8 cellular contexts compared by ENCODE assay signal in the genomic region with DNA sequence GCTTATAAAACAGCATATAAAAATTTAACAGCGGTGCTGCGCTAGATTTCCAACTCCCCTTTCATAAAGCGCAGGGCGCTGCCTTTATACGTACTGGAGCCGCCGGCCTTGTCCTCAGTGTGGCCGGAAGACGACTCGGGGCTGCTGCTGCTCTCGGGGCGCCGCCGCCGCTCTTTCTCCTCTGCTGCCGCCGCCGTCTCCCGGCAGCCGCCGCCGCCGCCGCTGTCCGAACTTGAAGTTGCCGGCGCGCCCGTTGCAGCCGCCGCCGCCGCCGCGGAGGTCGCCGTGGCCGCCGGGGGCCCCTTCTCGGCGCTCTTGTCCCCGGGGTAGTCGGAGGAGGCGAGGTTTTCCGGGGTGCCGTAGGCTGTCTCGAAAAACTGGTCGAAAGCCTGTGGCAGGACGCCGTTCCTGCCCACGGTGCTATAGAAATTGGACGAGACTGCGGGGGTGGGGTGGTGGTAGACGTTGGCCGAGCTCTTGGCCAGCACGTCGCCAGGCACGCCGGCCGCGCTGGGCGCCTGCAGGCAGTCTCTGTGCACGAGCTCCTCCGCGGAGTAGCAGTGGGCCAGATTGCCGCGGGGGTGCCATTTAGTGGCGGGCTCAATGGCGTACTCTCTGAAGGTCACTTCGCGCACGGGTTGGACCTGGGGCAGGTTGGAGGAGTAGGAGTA. TPM values are rescaled to one million over a fixed set of nuclear protein-coding genes. Genes with fewer than 3 reads are reported as not detected.
DNase-seq lines count a peak whose midpoint lies in the region; ATAC-seq and TF ChIP-seq lines count a peak whose summit lies in the region.

No MANE protein-coding gene starts in this region.

- CTCF ChIA-PET in Calu3 (lab: Charles Lee): interaction anchor here (0.6 to 1.5 kb wide), 5 partner anchors 12 to 877 kb away, joined by 3 to 8 read pairs (median 4); no protein-coding TSS in a partner anchor

- peaks cover 8% of the 10 kb centered on the region; the same call in 1 of the 2 replicates for H3F3A ChIP-seq in Loucy (ENCODE audit: low read depth)

- H3K27me3 ChIP-seq in Loucy (ENCODE audit: insufficient read depth, low read length, poor library complexity, severe bottlenecking) (peaks cover 32% of the 10 kb centered on the region), left lung (peaks cover 99 to 100% of the 10 kb centered on the region in 2 donors)

- no peaks in the 10 kb centered on the region for H3K9me3 Mint-ChIP-seq in Calu3 (ENCODE audit: low read depth, unreplicated experiment)
- no peaks in the 10 kb centered on the region for H3K9me3 Mint-ChIP-seq in activated naive CD8-positive, alpha-beta T cell (ENCODE audit: low read depth)
- no peaks in the 10 kb centered on the region for H3K9me3 Mint-ChIP-seq in type B pancreatic cell

- peaks cover 48% of the 10 kb centered on the region for H4K20me1 ChIP-seq in Loucy (ENCODE audit: insufficient read depth, low read length, poor library complexity, severe bottlenecking)

- H3K79me2 ChIP-seq in Loucy (ENCODE audit: insufficient read depth, low read length): peaks cover 100% of the 10 kb centered on the region

- H3K27me3 Mint-ChIP-seq in Calu3 (ENCODE audit: unreplicated experiment) (peaks cover 51% of the 10 kb centered on the region), type B pancreatic cell (peaks cover 99% of the 10 kb centered on the region)
- H3K27me3 Mint-ChIP-seq in activated naive CD8-positive, alpha-beta T cell: peaks cover 44% of the 10 kb centered on the region

- ATAC-seq in left lung (no peak), GM18498 (IDR thresholded peaks at IDR 0.05; ENCODE audit: unreplicated experiment) (no peak)

- H3K36me3 ChIP-seq in Loucy (ENCODE audit: insufficient read depth, low read length): no peaks in the 10 kb centered on the region
- no peaks in the 10 kb centered on the region for H3K36me3 ChIP-seq in left lung

- H3K4me1 ChIP-seq in Loucy (ENCODE audit: insufficient read depth, low read length, poor library complexity, severe bottlenecking): peaks cover 53% of the 10 kb centered on the region
- peaks cover 12 to 57% of the 10 kb centered on the region in 2 donors for H3K4me1 ChIP-seq in left lung

- TF ChIP-seq CTCF in Calu3 (IDR thresholded peaks at IDR 0.05; ENCODE audit: unreplicated experiment): no peak
- no peak for TF ChIP-seq CTCF in Loucy (conservative IDR thresholded peaks at IDR 0.05; ENCODE audit: low read length)
- no peak for TF ChIP-seq CTCF in left lung (IDR thresholded peaks at IDR 0.05)
- no peak for TF ChIP-seq CTCF in type B pancreatic cell (conservative IDR thresholded peaks at IDR 0.05)

- BruUV-seq in Calu3 (replicated peaks; lab: Mats Ljungman, UMichigan): no TSS peak

- H3K27ac Mint-ChIP-seq in Calu3 (ENCODE audit: unreplicated experiment): no peak overlapping the region
- no peak overlapping the region for H3K27ac Mint-ChIP-seq in activated naive CD8-positive, alpha-beta T cell
- peak overlapping the region; percentile 51 for H3K27ac Mint-ChIP-seq in type B pancreatic cell

- peak overlapping the region; percentile 99 for H3K9ac ChIP-seq in Loucy (ENCODE audit: low read depth, low read length, poor library complexity, severe bottlenecking)

- intact Hi-C loops in Calu3 (cut with micrococcal nuclease; ENCODE audit: unreplicated experiment) (no loop called here), left lung (cut with DNase I) (no loop called here)

- no peak overlapping the region for H2AFZ ChIP-seq in Loucy (ENCODE audit: low read length)

- peak overlapping the region; percentile 74 for H3K4me3 Mint-ChIP-seq in Calu3 (ENCODE audit: low read depth, unreplicated experiment)
- peak overlapping the region; percentile 80 for H3K4me3 Mint-ChIP-seq in activated naive CD8-positive, alpha-beta T cell
- peak overlapping the region; percentile 81 for H3K4me3 Mint-ChIP-seq in type B pancreatic cell

- peaks cover 21% of the 10 kb centered on the region for H3K36me3 Mint-ChIP-seq in Calu3 (ENCODE audit: insufficient read depth, unreplicated experiment)
- no peaks in the 10 kb centered on the region for H3K36me3 Mint-ChIP-seq in activated naive CD8-positive, alpha-beta T cell
- H3K36me3 Mint-ChIP-seq in type B pancreatic cell: no peaks in the 10 kb centered on the region

- H3K4me2 ChIP-seq in Loucy (ENCODE audit: low read depth, low read length, poor library complexity, severe bottlenecking): peak overlapping the region; percentile 98

- H3K27ac ChIP-seq in left lung: no peak overlapping the region

- H3K4me3 ChIP-seq in Loucy (ENCODE audit: low read length, poor library complexity, severe bottlenecking) (peak overlapping the region; percentile 91), left lung (peak overlapping the region; percentile 1 to 31)

- H3K4me1 Mint-ChIP-seq in Calu3 (ENCODE audit: low read depth, unreplicated experiment): peaks cover 14% of the 10 kb centered on the region
- peaks cover 50% of the 10 kb centered on the region for H3K4me1 Mint-ChIP-seq in activated naive CD8-positive, alpha-beta T cell (ENCODE audit: low read depth)
- H3K4me1 Mint-ChIP-seq in type B pancreatic cell (ENCODE audit: unreplicated experiment): peaks cover 19% of the 10 kb centered on the region

- no peaks in the 10 kb centered on the region for H3K9me2 ChIP-seq in Loucy (replicated peaks; ENCODE audit: low read depth, low read length)

- peak; percentile 66 for DNase-seq in Calu3
- DNase-seq in left lung: peak; percentile 31 to 85
- DNase-seq in type B pancreatic cell (ENCODE audit: extremely low spot score, unreplicated experiment): peak; percentile 68
- no peak for DNase-seq in NCI-H226
- no peak for DNase-seq in superior temporal gyrus (ENCODE audit: extremely low spot score)

- H3K9me3 ChIP-seq in Loucy (ENCODE audit: insufficient read depth, low read depth, low read length): no peaks in the 10 kb centered on the region
- H3K9me3 ChIP-seq in left lung: no peaks in the 10 kb centered on the region

RNA-seq across cellular contexts. Expression of a gene that starts 0.6 kb away (rescaled TPM):
- total RNA-seq in Calu3 (2022): 0.39 and 0.54 TPM in 2 replicates
- under 1 TPM in 1 of 2 donors, not detected in 1; 0.10 TPM for total RNA-seq in left lung
- 1.2 TPM in 1 of 2 replicates, not detected in the other for total RNA-seq in type B pancreatic cell (ENCODE audit: low replicate concordance)

RNA-seq across cellular contexts. Expression of a gene that starts 10.4 kb away (rescaled TPM):
- total RNA-seq in Calu3 (2022): 11.8 and 12.1 TPM in 2 replicates
- total RNA-seq in left lung: under 1 TPM; 0.42 to 0.55 TPM
- 0.29 and 4.9 TPM in 2 replicates for total RNA-seq in type B pancreatic cell (ENCODE audit: low replicate concordance)

RNA-seq across cellular contexts. Expression of a gene that starts 15.4 kb away (rescaled TPM):
- 1.3 and 1.6 TPM in 2 replicates for total RNA-seq in Calu3 (2022)
- not detected for total RNA-seq in left lung
- 0.75 and 1.5 TPM in 2 replicates for total RNA-seq in type B pancreatic cell (ENCODE audit: low replicate concordance)

RNA-seq across cellular contexts. Expression of a gene that starts 19.1 kb away (rescaled TPM):
- total RNA-seq in Calu3 (2022) (1.7 and 2.5 TPM in 2 replicates), left lung (1 to 10 TPM in 1 of 2 donors, under 1 TPM in 1; 0.73 to 1.4 TPM), type B pancreatic cell (ENCODE audit: low replicate concordance) (0.67 and 4.1 TPM in 2 replicates)

RNA-seq across cellular contexts. Expression of a gene that starts 28.0 kb away (rescaled TPM):
- total RNA-seq in Calu3 (2022): not detected in 2 replicates
- 1 to 10 TPM; 1.3 to 2.2 TPM for total RNA-seq in left lung
- 3.2 and 6.2 TPM in 2 replicates for total RNA-seq in type B pancreatic cell (ENCODE audit: low replicate concordance)

Comparison
In these comparisons a context has a peak if more than half of its experiments do, and no peak if none do; other contexts are left out.
1. DNase-seq: peak in Calu3 (single experiment), left lung (2 of 2) and type B pancreatic cell (single experiment); none in NCI-H226 (single experiment) and superior temporal gyrus (single experiment).
2. Peak in every context shown above with its lines, with median percentiles within 50 percentile points of each other: H3K4me3 Mint-ChIP-seq.